Comparison of ENCODE assay signal across 1 cellular context in genomic region chrX:38817004-38817703, GRCh38.
TF ChIP-seq lines count a peak whose summit lies in the region.

No MANE protein-coding gene starts in this region.

TF ChIP-seq in GM23338, 12 proteins besides CTCF, POLR2A, EP300 and RAD21 (continued from another document):
- TF ChIP-seq ETS1 (IDR thresholded peaks at IDR 0.05) (peak; percentile 56; the same call in 1 of the 2 replicates), REST (IDR thresholded peaks at IDR 0.05; ENCODE audit: unreplicated experiment) (no peak), ZNF331 (CRISPR knock-in tag; IDR thresholded peaks at IDR 0.05; ENCODE audit: low read depth) (no peak), STAT1 (IDR thresholded peaks at IDR 0.05; ENCODE audit: unreplicated experiment) (no peak), ZNF114 (CRISPR knock-in tag; IDR thresholded peaks at IDR 0.05) (no peak)
